Comparison of ENCODE assay signal across 8 cellular contexts in the genomic region with DNA sequence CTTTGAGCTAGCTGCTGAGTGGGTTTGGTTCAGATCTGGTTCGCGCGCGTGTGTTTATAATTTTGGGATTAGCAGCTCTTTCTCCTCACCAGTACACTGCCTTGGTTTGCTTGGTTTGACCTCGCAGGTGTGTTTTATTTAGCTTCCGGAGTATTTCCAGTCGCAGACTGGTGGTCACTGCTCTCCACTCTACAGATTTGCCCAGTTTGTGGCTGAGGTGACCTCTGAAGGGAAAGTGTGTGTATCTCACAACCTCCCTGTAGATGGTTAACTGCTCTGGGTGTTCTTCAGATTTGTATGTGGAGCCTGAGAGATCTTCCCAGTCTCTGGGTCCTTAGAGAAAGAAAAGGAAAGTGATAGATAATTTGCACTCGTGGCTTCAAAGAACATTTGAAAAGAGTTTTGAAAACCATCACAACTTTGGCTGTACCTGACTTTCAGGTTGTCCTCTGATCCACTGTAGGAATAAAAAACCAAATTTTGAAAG. TPM values are rescaled to one million over a fixed set of nuclear protein-coding genes. Genes with fewer than 3 reads are reported as not detected.
DNase-seq lines count a peak whose midpoint lies in the region; ATAC-seq and TF ChIP-seq lines count a peak whose summit lies in the region.

No MANE protein-coding gene starts in this region.

- H3K4ac ChIP-seq in mesenchymal stem cell (ENCODE audit: low read depth in 1 of 2, low read length in 2 of 2) = no peak overlapping the region

- H4K20me1 ChIP-seq in Loucy (ENCODE audit: insufficient read depth, low read length, poor library complexity, severe bottlenecking) = peaks cover 8% of the 10 kb centered on the region
- H4K20me1 ChIP-seq in mammary epithelial cell (ENCODE audit: insufficient read depth, low read length) = no peaks in the 10 kb centered on the region

- no peak overlapping the region for H2AK5ac ChIP-seq in mesenchymal stem cell (ENCODE audit: low read length, severe bottlenecking)

- 3% methylated on average over 8 of the region's 8 CpGs for WGBS in mammary epithelial cell (ENCODE audit: low coverage, missing lambda C conversion rate)
- WGBS in mesenchymal stem cell = 0% methylated on average over 7 of the region's 8 CpGs

- H3K27me3 ChIP-seq in Loucy (ENCODE audit: insufficient read depth, low read length, poor library complexity, severe bottlenecking) (no peaks in the 10 kb centered on the region), mammary epithelial cell (ENCODE audit: insufficient read depth, low read length) (no peaks in the 10 kb centered on the region), mesenchymal stem cell (ENCODE audit: control insufficient read depth in 1 of 2, insufficient read depth in 1 of 2, low read length in 2 of 2) (no peaks in the 10 kb centered on the region), uterus (no peaks in the 10 kb centered on the region)

- in situ Hi-C loops in mammary epithelial cell (cut with MboI; ENCODE audit: low sequenced_read_pairs in 2 of 2) = loop anchor here in 1 of 2 donors (25.0 kb wide), 2 partner anchors 205 to 245 kb away; no protein-coding TSS in a partner anchor

- no peak overlapping the region for H2BK12ac ChIP-seq in mesenchymal stem cell (ENCODE audit: low read length in 2 of 2)

- H3K79me1 ChIP-seq in mesenchymal stem cell (replicated peaks; ENCODE audit: low read length, poor library complexity, severe bottlenecking) = peaks cover 2% of the 10 kb centered on the region

- H3K4me1 ChIP-seq in Loucy (ENCODE audit: insufficient read depth, low read length, poor library complexity, severe bottlenecking) = peaks cover 40% of the 10 kb centered on the region
- H3K4me1 ChIP-seq in mammary epithelial cell (ENCODE audit: insufficient read depth, low read length) = peaks cover 16% of the 10 kb centered on the region
- peaks cover 2% of the 10 kb centered on the region for H3K4me1 ChIP-seq in mesenchymal stem cell (ENCODE audit: control insufficient read depth, insufficient read depth, low read depth, low read length)
- H3K4me1 ChIP-seq in uterus = no peaks in the 10 kb centered on the region

- H3K14ac ChIP-seq in mesenchymal stem cell (ENCODE audit: low read length in 2 of 2) = no peak overlapping the region

- ATAC-seq in GM19455 (IDR thresholded peaks at IDR 0.05; ENCODE audit: unreplicated experiment) = no peak

- DNase-seq in GM10248 (ENCODE audit: extremely low spot score) = peak; percentile 26
- peak; percentile 13 for DNase-seq in mammary epithelial cell
- DNase-seq in mesenchymal stem cell = peak; percentile 36
- peak in 1 of 2 donors; percentile 30 for DNase-seq in uterus
- DNase-seq in EL = no peak
- DNase-seq in NOMO-1 treated with DMSO at 0.1 percent for 48 hours (lab: John Stamatoyannopoulos, UW; ENCODE audit: unreplicated experiment) = no peak

- CTCF ChIA-PET in GM10248 (lab: Yijun Ruan, JAX) (interaction anchor here (0.9 kb wide), 1 partner anchor 10 kb away, joined by 3 read pairs; no protein-coding TSS in a partner anchor), mammary epithelial cell (lab: Charles Lee; ENCODE audit: low non-redundant PET) (interaction anchor here (0.7 kb wide), 1 partner anchor 8 kb away, joined by 3 read pairs; no protein-coding TSS in a partner anchor)

- POLR2A ChIA-PET in GM10248 (lab: Yijun Ruan, JAX) = interaction anchor here (2.3 kb wide), 1 partner anchor 244 kb away, joined by 14 read pairs; a partner anchor contains a TSS

- no peaks in the 10 kb centered on the region for H3K9me3 ChIP-seq in Loucy (ENCODE audit: insufficient read depth, low read depth, low read length)
- no peaks in the 10 kb centered on the region for H3K9me3 ChIP-seq in mammary epithelial cell (replicated peaks; ENCODE audit: insufficient read depth, low read length)
- no peaks in the 10 kb centered on the region for H3K9me3 ChIP-seq in mesenchymal stem cell (ENCODE audit: control insufficient read depth, low read length)
- H3K9me3 ChIP-seq in uterus = no peaks in the 10 kb centered on the region

- TF ChIP-seq CTCF in GM10248 (IDR thresholded peaks at IDR 0.05; ENCODE audit: control extremely low read depth, extremely low read depth, low read depth, missing control alignments) (no peak), Loucy (conservative IDR thresholded peaks at IDR 0.05; ENCODE audit: low read length) (no peak), mammary epithelial cell (conservative IDR thresholded peaks at IDR 0.05 in 1 of 2, IDR thresholded peaks at IDR 0.05 in 1 of 2; ENCODE audit: extremely low read depth in 1 of 2, insufficient read depth in 1 of 2, low read depth in 1 of 2, low read length in 2 of 2) (no peak), uterus (IDR thresholded peaks at IDR 0.05) (no peak)

- no peak overlapping the region for H2BK120ac ChIP-seq in mesenchymal stem cell (ENCODE audit: low read depth, low read length)

- H3K4me2 ChIP-seq in Loucy (ENCODE audit: low read depth, low read length, poor library complexity, severe bottlenecking) = peak overlapping the region; percentile 89
- H3K4me2 ChIP-seq in mammary epithelial cell (ENCODE audit: insufficient read depth, low read depth, low read length) = peak overlapping the region; percentile 92
- H3K4me2 ChIP-seq in mesenchymal stem cell (ENCODE audit: low read length, poor library complexity, severe bottlenecking) = peak overlapping the region; percentile 49

- peak overlapping the region; percentile 81 for H3K9ac ChIP-seq in Loucy (ENCODE audit: low read depth, low read length, poor library complexity, severe bottlenecking)
- H3K9ac ChIP-seq in mammary epithelial cell (ENCODE audit: insufficient read depth, low read length) = peak overlapping the region; percentile 82
- peak overlapping the region; percentile 90 for H3K9ac ChIP-seq in mesenchymal stem cell (ENCODE audit: low read length)

- peak overlapping the region; percentile 96 for H3K4me3 ChIP-seq in Loucy (ENCODE audit: low read length, poor library complexity, severe bottlenecking)
- H3K4me3 ChIP-seq in mammary epithelial cell (replicated peaks in 1 of 3; ENCODE audit: insufficient read depth in 1 of 3, low read depth in 2 of 3, low read length in 3 of 3) = peak overlapping the region; percentile 71 to 97 (median 89)
- H3K4me3 ChIP-seq in mesenchymal stem cell (ENCODE audit: insufficient read depth in 1 of 2, low read depth in 1 of 2, low read length in 2 of 2) = peak overlapping the region; percentile 92 to 93
- peak overlapping the region; percentile 87 to 94 for H3K4me3 ChIP-seq in uterus

- no peak overlapping the region for H4K91ac ChIP-seq in mesenchymal stem cell (ENCODE audit: low read length)

- dilution Hi-C loops in mammary epithelial cell (cut with HindIII; ENCODE audit: low sequenced_read_pairs) = no loop called here

- H2BK5ac ChIP-seq in mesenchymal stem cell (ENCODE audit: low read depth, low read length, poor library complexity, severe bottlenecking) = no peak overlapping the region

- no peaks in the 10 kb centered on the region for H3K36me3 ChIP-seq in Loucy (ENCODE audit: insufficient read depth, low read length)
- H3K36me3 ChIP-seq in mammary epithelial cell (ENCODE audit: insufficient read depth, low read length) = no peaks in the 10 kb centered on the region
- H3K36me3 ChIP-seq in mesenchymal stem cell (ENCODE audit: control insufficient read depth in 1 of 2, insufficient read depth in 2 of 2, low read depth in 1 of 2, low read length in 2 of 2) = no peaks in the 10 kb centered on the region
- no peaks in the 10 kb centered on the region for H3K36me3 ChIP-seq in uterus

- H3K23ac ChIP-seq in mesenchymal stem cell (ENCODE audit: low read length in 2 of 2) = no peak overlapping the region

- H2BK15ac ChIP-seq in mesenchymal stem cell (ENCODE audit: low read depth, poor library complexity, severe bottlenecking) = no peak overlapping the region

- H4K8ac ChIP-seq in mesenchymal stem cell (ENCODE audit: low read length) = peak overlapping the region; percentile 94

- H3K79me2 ChIP-seq in Loucy (ENCODE audit: insufficient read depth, low read length) = peaks cover 41% of the 10 kb centered on the region
- peaks cover 81% of the 10 kb centered on the region for H3K79me2 ChIP-seq in mammary epithelial cell (ENCODE audit: insufficient read depth, low read length)

- H3K27ac ChIP-seq in mammary epithelial cell (ENCODE audit: insufficient read depth, low read depth, low read length) (peak overlapping the region; percentile 77), mesenchymal stem cell (ENCODE audit: low read length, poor library complexity, severe bottlenecking) (peak overlapping the region; percentile 33), uterus (peak overlapping the region; percentile 64 to 85)

- H3F3A ChIP-seq in Loucy (ENCODE audit: low read depth) = no peaks in the 10 kb centered on the region

- BruUV-seq in mammary epithelial cell (replicated peaks; lab: Mats Ljungman, UMichigan) = no TSS peak

- H3K9me2 ChIP-seq in Loucy (replicated peaks; ENCODE audit: low read depth, low read length) = no peaks in the 10 kb centered on the region

- intact Hi-C loops in mammary epithelial cell (cut with micrococcal nuclease) = loop anchor here (1.0 to 10.0 kb wide), 7 partner anchors 140 to 445 kb away; a partner anchor contains a TSS
- intact Hi-C loops in uterus (cut with DNase I; ENCODE audit: low total_unique reads) = no loop called here

- peak overlapping the region in 1 of 2 experiments; percentile 94 for H3K18ac ChIP-seq in mesenchymal stem cell (ENCODE audit: low read depth in 1 of 2, low read length in 2 of 2)

- TF ChIP-seq POLR2A in uterus (IDR thresholded peaks at IDR 0.05) = no peak

- H2AFZ ChIP-seq in Loucy (ENCODE audit: low read length) (peak overlapping the region; percentile 87), mammary epithelial cell (ENCODE audit: low read depth, low read length) (peak overlapping the region; percentile 98), mesenchymal stem cell (ENCODE audit: low read depth, low read length) (no peak overlapping the region)

RNA-seq across cellular contexts. Expression of a gene that starts 0.7 kb away (rescaled TPM):
- total RNA-seq in mammary epithelial cell = 10 to 100 TPM; 18.9 to 36.0 TPM
- 11.8 TPM for polyA plus RNA-seq in mammary epithelial cell
- not detected for polyA minus RNA-seq in mammary epithelial cell
- polyA plus RNA-seq in mesenchymal stem cell (2013, experiment 1 of 2) = 26.1 TPM
- polyA plus RNA-seq in mesenchymal stem cell (2013, experiment 2 of 2) = 27.1 TPM
- 10 to 100 TPM; 14.4 to 44.9 (median 21.4) TPM for total RNA-seq in uterus

RNA-seq across cellular contexts. Expression of a gene that starts 0.9 kb away (rescaled TPM):
- total RNA-seq in mammary epithelial cell (10 to 100 TPM in 1 of 2 donors, 1 to 10 TPM in 1; 7.5 to 22.2 TPM), uterus (100 to 1,000 TPM in 1 of 4 donors, 10 to 100 TPM in 3; 48.8 to 217 (median 72.3) TPM)
- polyA plus RNA-seq in mammary epithelial cell = 8.7 TPM
- polyA minus RNA-seq in mammary epithelial cell = 58.4 TPM
- polyA plus RNA-seq in mesenchymal stem cell (2013, experiment 1 of 2) = 7.2 TPM
- 5.7 TPM for polyA plus RNA-seq in mesenchymal stem cell (2013, experiment 2 of 2)

Comparison
In these comparisons a context has a peak if more than half of its experiments do, and no peak if none do; other contexts are left out.
1. DNase-seq: peak in GM10248 (single experiment), mammary epithelial cell (single experiment) and mesenchymal stem cell (single experiment); none in EL (single experiment) and NOMO-1 treated with DMSO at 0.1 percent for 48 hours (single experiment).
2. Peak in every context shown above with its lines, with median percentiles within 50 percentile points of each other: H3K4me2 ChIP-seq, H3K4me3 ChIP-seq, H3K9ac ChIP-seq and H3K27ac ChIP-seq.